ENCODE assay signal across 28 cellular contexts in genomic region chr7:107321611-107322010, GRCh38.
"Had no signal": no experiment of that assay in that cellular context is flagged by ENCODE, and none has a peak within 500 bp of the region (broad histone marks: within the 10 kb centered on the region; RNA-seq: fewer than 3 reads in every experiment).

No MANE protein-coding gene starts in this region.

- H3K27me3 ChIP-seq: pancreas, right lobe of liver, sigmoid colon, suprapubic skin, testis, tibial artery, transverse colon, upper lobe of right lung, uterus had no signal

- H3K27me3 Mint-ChIP-seq: naive B cell; naive thymus-derived CD8-positive, alpha-beta T cell; natural killer cell treated with Interleukin-12 subunit alpha and Interleukin-12 subunit beta and Interleukin-15 and Interleukin-18, amount 100 ng/mL, for 72 hours; stimulated activated naive CD8-positive, alpha-beta T cell treated with anti-CD3 and anti-CD28 coated beads, Interleukin-15, amount 100 ng/mL, for 72 hours; type B pancreatic cell had no signal

- H3K36me3 ChIP-seq: pancreas, prostate gland, right lobe of liver, uterus had no signal

- H3K9me3 Mint-ChIP-seq: naive B cell; naive thymus-derived CD8-positive, alpha-beta T cell; natural killer cell treated with Interleukin-12 subunit alpha and Interleukin-12 subunit beta and Interleukin-15 and Interleukin-18, amount 100 ng/mL, for 72 hours; stimulated activated effector memory CD8-positive, alpha-beta T cell treated with anti-CD3 and anti-CD28 coated beads, Interleukin-12 subunit alpha, Interleukin-12 subunit beta, amount 100 ng/mL, for 72 hours; stimulated activated naive CD8-positive, alpha-beta T cell treated with anti-CD3 and anti-CD28 coated beads, Interleukin-15, amount 100 ng/mL, for 72 hours had no signal

- H3K27ac ChIP-seq: pancreas, prostate gland, right lobe of liver, sigmoid colon, suprapubic skin, testis, tibial artery, transverse colon, upper lobe of right lung, uterus had no signal

- ATAC-seq: naive thymus-derived CD8-positive, alpha-beta T cell; natural killer cell treated with Interleukin-12 subunit alpha and Interleukin-12 subunit beta and Interleukin-15 and Interleukin-18, amount 100 ng/mL, for 72 hours; pancreas; right cardiac atrium; right lobe of liver; stimulated activated effector memory CD8-positive, alpha-beta T cell treated with anti-CD3 and anti-CD28 coated beads, Interleukin-12 subunit alpha, Interleukin-12 subunit beta, amount 100 ng/mL, for 72 hours; stimulated activated naive CD8-positive, alpha-beta T cell treated with anti-CD3 and anti-CD28 coated beads, Interleukin-15, amount 100 ng/mL, for 72 hours; stimulated activated naive CD8-positive, alpha-beta T cell treated with anti-CD3 and anti-CD28 coated beads, Interleukin-15, Interleukin-2, amounts not matched to agents 100 U/mL and 50 U/mL, for 24 hours; upper lobe of right lung had no signal

- H3K4me3 ChIP-seq: pancreas, prostate gland, right lobe of liver, sigmoid colon, suprapubic skin, testis, tibial artery, transverse colon, upper lobe of right lung, uterus had no signal

- H3K4me3 Mint-ChIP-seq: naive B cell; naive thymus-derived CD8-positive, alpha-beta T cell; natural killer cell treated with Interleukin-12 subunit alpha and Interleukin-12 subunit beta and Interleukin-15 and Interleukin-18, amount 100 ng/mL, for 72 hours; nephron progenitor cell; neural crest cell; stimulated activated effector memory CD8-positive, alpha-beta T cell treated with anti-CD3 and anti-CD28 coated beads, Interleukin-12 subunit alpha, Interleukin-12 subunit beta, amount 100 ng/mL, for 72 hours; stimulated activated naive CD8-positive, alpha-beta T cell treated with anti-CD3 and anti-CD28 coated beads, Interleukin-15, amount 100 ng/mL, for 72 hours; type B pancreatic cell had no signal

- H3K36me3 Mint-ChIP-seq: natural killer cell treated with Interleukin-12 subunit alpha and Interleukin-12 subunit beta and Interleukin-15 and Interleukin-18, amount 100 ng/mL, for 72 hours had no signal

- H3K4me1 ChIP-seq: pancreas, prostate gland, right lobe of liver, sigmoid colon, suprapubic skin, testis, tibial artery, upper lobe of right lung, uterus had no signal

- H3K4me1 Mint-ChIP-seq: naive B cell; stimulated activated effector memory CD8-positive, alpha-beta T cell treated with anti-CD3 and anti-CD28 coated beads, Interleukin-12 subunit alpha, Interleukin-12 subunit beta, amount 100 ng/mL, for 72 hours; stimulated activated naive CD8-positive, alpha-beta T cell treated with anti-CD3 and anti-CD28 coated beads, Interleukin-15, amount 100 ng/mL, for 72 hours had no signal

- H3K27ac Mint-ChIP-seq: naive thymus-derived CD8-positive, alpha-beta T cell; natural killer cell treated with Interleukin-12 subunit alpha and Interleukin-12 subunit beta and Interleukin-15 and Interleukin-18, amount 100 ng/mL, for 72 hours; nephron progenitor cell; stimulated activated effector memory CD8-positive, alpha-beta T cell treated with anti-CD3 and anti-CD28 coated beads, Interleukin-12 subunit alpha, Interleukin-12 subunit beta, amount 100 ng/mL, for 72 hours; stimulated activated naive CD8-positive, alpha-beta T cell treated with anti-CD3 and anti-CD28 coated beads, Interleukin-15, amount 100 ng/mL, for 72 hours; type B pancreatic cell had no signal

- H3K9me3 ChIP-seq: pancreas, prostate gland, right lobe of liver, sigmoid colon, testis, transverse colon, upper lobe of right lung, uterus had no signal

- DNase-seq: naive B cell; naive thymus-derived CD8-positive, alpha-beta T cell; nephron progenitor cell; occipital lobe; pancreas; right cardiac atrium; right lobe of liver; sigmoid colon; small intestine; stimulated activated CD4-positive, alpha-beta T cell treated with anti-CD3 and anti-CD28 coated beads, Interleukin-15, amount 100 ng/mL, for 24 hours; stimulated activated CD4-positive, alpha-beta T cell treated with anti-CD3 and anti-CD28 coated beads, Interleukin-2, amount 100 ng/mL, for 24 hours; stimulated activated CD4-positive, alpha-beta T cell treated with anti-CD3 and anti-CD28 coated beads, Interleukin-2, amount 100 ng/mL, for 48 hours; stimulated activated CD4-positive, alpha-beta T cell treated with anti-CD3 and anti-CD28 coated beads, Interleukin-4, amount 100 ng/mL, for 24 hours; stimulated activated naive CD4-positive, alpha-beta T cell; stimulated activated naive CD8-positive, alpha-beta T cell treated with anti-CD3 and anti-CD28 coated beads, Interleukin-15, amount 100 ng/mL, for 72 hours; stimulated activated naive CD8-positive, alpha-beta T cell treated with anti-CD3 and anti-CD28 coated beads, Interleukin-15, Interleukin-2, amounts not matched to agents 100 U/mL and 50 U/mL, for 24 hours; substantia nigra; testis; tibial artery; transverse colon; upper lobe of right lung; uterus had no signal
